Comparison of ENCODE assay signal across 10 cellular contexts in genomic region chr5:10468256-10468655, GRCh38.
"Had no signal": no experiment of that assay in that cellular context is flagged by ENCODE, and none has a peak within 500 bp of the region (broad histone marks: within the 10 kb centered on the region; RNA-seq: fewer than 3 reads in every experiment).

No MANE protein-coding gene starts in this region.

- H3K27me3 Mint-ChIP-seq: activated T-helper 17 cell treated with anti-CD3 and anti-CD28 coated beads, Interleukin-2, amount 50 U/mL, for 72 hours; stimulated activated naive CD8-positive, alpha-beta T cell treated with anti-CD3 and anti-CD28 coated beads, Interleukin-15, Interleukin-2, amounts not matched to agents 100 ng/mL and 50 ng/mL, for 24 hours had no signal

- H3K4me1 Mint-ChIP-seq: activated T-helper 17 cell treated with anti-CD3 and anti-CD28 coated beads, Interleukin-2, amount 50 U/mL, for 72 hours had no signal

- H3K9me3 ChIP-seq: esophagus squamous epithelium, ovary, suprapubic skin had no signal

- H3K27ac Mint-ChIP-seq: activated T-helper 17 cell treated with anti-CD3 and anti-CD28 coated beads, Interleukin-2, amount 50 U/mL, for 72 hours; stimulated activated naive CD8-positive, alpha-beta T cell treated with anti-CD3 and anti-CD28 coated beads, Interleukin-15, Interleukin-2, amounts not matched to agents 100 ng/mL and 50 ng/mL, for 24 hours; type B pancreatic cell had no signal

- H3K36me3 ChIP-seq: esophagus squamous epithelium, ovary, suprapubic skin had no signal

- ATAC-seq: activated CD4-positive, CD25-positive, alpha-beta regulatory T cell treated with anti-CD3 and anti-CD28 coated beads, Interleukin-2, amount 50 U/mL, for 24 hours; activated T-helper 17 cell treated with anti-CD3 and anti-CD28 coated beads, Interleukin-2, amount 50 U/mL, for 72 hours had no signal

- H3K27me3 ChIP-seq: ovary had no signal

- H3K4me3 ChIP-seq: esophagus squamous epithelium, ovary, suprapubic skin had no signal

- H3K36me3 Mint-ChIP-seq: type B pancreatic cell had no signal

- H3K9me3 Mint-ChIP-seq: activated T-helper 17 cell treated with anti-CD3 and anti-CD28 coated beads, Interleukin-2, amount 50 U/mL, for 72 hours; stimulated activated naive CD8-positive, alpha-beta T cell treated with anti-CD3 and anti-CD28 coated beads, Interleukin-15, Interleukin-2, amounts not matched to agents 100 ng/mL and 50 ng/mL, for 24 hours; type B pancreatic cell had no signal

- H3K4me1 ChIP-seq: suprapubic skin had no signal

- H3K4me3 Mint-ChIP-seq: activated T-helper 17 cell treated with anti-CD3 and anti-CD28 coated beads, Interleukin-2, amount 50 U/mL, for 72 hours; stimulated activated naive CD8-positive, alpha-beta T cell treated with anti-CD3 and anti-CD28 coated beads, Interleukin-15, Interleukin-2, amounts not matched to agents 100 ng/mL and 50 ng/mL, for 24 hours; type B pancreatic cell had no signal

- DNase-seq: activated naive CD4-positive, alpha-beta T cell treated with Interleukin-2 at 50 U/mL for 16 hours; caudate nucleus; esophagus squamous epithelium; nephron progenitor cell; ovary had no signal

- H3K27ac ChIP-seq: esophagus squamous epithelium, ovary, suprapubic skin had no signal
